23 cellular contexts compared by ENCODE assay signal in the genomic region with DNA sequence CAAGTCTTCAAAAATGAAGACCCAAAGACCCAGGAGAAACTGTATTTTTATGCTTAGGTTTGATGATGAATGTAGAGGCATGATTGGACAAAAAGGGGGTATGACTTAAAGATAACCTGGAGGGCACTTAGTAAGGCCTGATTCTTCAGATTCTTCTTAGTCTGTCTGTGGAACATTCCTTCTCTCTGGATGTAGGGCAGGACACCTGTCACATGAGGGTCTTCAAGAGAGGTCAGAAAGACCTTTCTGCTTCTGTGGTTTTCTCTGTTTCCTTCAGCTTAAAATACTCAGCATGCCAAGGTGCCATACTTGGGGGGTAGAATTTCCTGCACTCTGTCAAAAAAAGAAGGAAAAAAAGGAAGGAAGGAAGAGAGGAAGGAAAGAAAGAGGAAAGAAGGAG.
"Had no signal": no experiment of that assay in that cellular context is flagged by ENCODE, and none has a peak within 500 bp of the region (broad histone marks: within the 10 kb centered on the region; RNA-seq: fewer than 3 reads in every experiment).

No MANE protein-coding gene starts in this region.

- H3K27ac ChIP-seq: hepatocyte, upper lobe of left lung had no signal

- H2AFZ ChIP-seq: hepatocyte had no signal

- H3K4me3 ChIP-seq: hepatocyte, thoracic aorta, upper lobe of left lung had no signal

- H3K4me1 ChIP-seq: upper lobe of left lung had no signal

- H3K4me2 ChIP-seq: hepatocyte had no signal

- H3K79me2 ChIP-seq: hepatocyte had no signal

- H3K36me3 ChIP-seq: thoracic aorta, upper lobe of left lung had no signal

- DNase-seq: activated CD4-positive, alpha-beta T cell treated with anti-CD3 and anti-CD28 coated beads, Interleukin-2, amount 10 ng/mL, durations not matched to agents 7 days and 5 days; activated CD8-positive, alpha-beta memory T cell treated with anti-CD3 and anti-CD28 coated beads, Interleukin-2, amount 10 ng/mL, durations not matched to agents 7 days and 5 days; activated CD8-positive, alpha-beta T cell treated with anti-CD3 and anti-CD28 coated beads for 36 hours; activated effector memory CD4-positive, alpha-beta T cell treated with anti-CD3 and anti-CD28 coated beads, Interleukin-2, amount 50 U/mL, for 16 hours; activated naive CD4-positive, alpha-beta T cell treated with anti-CD3 and anti-CD28 coated beads, Interleukin-2, amount 50 U/mL, for 16 hours; activated naive CD8-positive, alpha-beta T cell treated with anti-CD3 and anti-CD28 coated beads, Interleukin-2, amount 50 U/mL, for 24 hours; activated T-cell treated with anti-CD3 and anti-CD28 coated beads for 4 hours; effector CD4-positive, alpha-beta T cell; glutamatergic neuron; left ventricle myocardium superior; nephron progenitor cell; stimulated activated CD4-positive, alpha-beta T cell treated with anti-CD3 and anti-CD28 coated beads, Interleukin-2, amount 100 ng/mL, for 48 hours; stimulated activated CD8-positive, alpha-beta memory T cell treated with anti-CD3 and anti-CD28 coated beads, Interleukin-4, amount 100 ng/mL, for 48 hours; stimulated activated naive CD4-positive, alpha-beta T cell; T1000; upper lobe of left lung had no signal

- H3K27me3 ChIP-seq: hepatocyte, upper lobe of left lung had no signal

- H3K36me3 Mint-ChIP-seq: activated CD8-positive, alpha-beta memory T cell treated with anti-CD3 and anti-CD28 coated beads, Interleukin-2, amount 10 ng/mL, durations not matched to agents 7 days and 5 days had no signal

- H3K27me3 Mint-ChIP-seq: activated CD4-positive, alpha-beta T cell treated with anti-CD3 and anti-CD28 coated beads, Interleukin-2, amount 10 ng/mL, durations not matched to agents 7 days and 5 days; activated CD8-positive, alpha-beta memory T cell treated with anti-CD3 and anti-CD28 coated beads, Interleukin-2, amount 10 ng/mL, durations not matched to agents 7 days and 5 days had no signal

- H3K9me3 Mint-ChIP-seq: activated CD4-positive, alpha-beta T cell treated with anti-CD3 and anti-CD28 coated beads, Interleukin-2, amount 10 ng/mL, durations not matched to agents 7 days and 5 days; activated CD8-positive, alpha-beta T cell treated with anti-CD3 and anti-CD28 coated beads for 36 hours; activated naive CD8-positive, alpha-beta T cell treated with anti-CD3 and anti-CD28 coated beads, Interleukin-2, amount 50 U/mL, for 24 hours; brain; dendritic cell treated with granulocyte-macrophage colony-stimulating factor and Interleukin-4, amounts not matched to agents 40 ng/mL and 50 ng/mL, for 4 days; nephron progenitor cell; T-helper 1 cell treated with Interleukin-12 subunit alpha and Interleukin-12 subunit beta and Interleukin-4 antibody, amounts not matched to agents 30 μg/mL and 1 μg/mL, for 36 hours had no signal

- H3K9me3 ChIP-seq: thoracic aorta, upper lobe of left lung had no signal

- FAIRE-seq: frontal cortex had no signal

- H3K4me3 Mint-ChIP-seq: activated CD4-positive, alpha-beta T cell treated with anti-CD3 and anti-CD28 coated beads, Interleukin-2, amount 10 ng/mL, durations not matched to agents 7 days and 5 days; activated CD8-positive, alpha-beta memory T cell treated with anti-CD3 and anti-CD28 coated beads, Interleukin-2, amount 10 ng/mL, durations not matched to agents 7 days and 5 days; activated CD8-positive, alpha-beta T cell treated with anti-CD3 and anti-CD28 coated beads for 36 hours; activated naive CD8-positive, alpha-beta T cell treated with anti-CD3 and anti-CD28 coated beads, Interleukin-2, amount 50 U/mL, for 24 hours; brain; dendritic cell treated with granulocyte-macrophage colony-stimulating factor and Interleukin-4, amounts not matched to agents 40 ng/mL and 50 ng/mL, for 4 days; nephron progenitor cell; T-helper 1 cell treated with Interleukin-12 subunit alpha and Interleukin-12 subunit beta and Interleukin-4 antibody, amounts not matched to agents 30 μg/mL and 1 μg/mL, for 36 hours had no signal

- H3K27ac Mint-ChIP-seq: activated CD4-positive, alpha-beta T cell treated with anti-CD3 and anti-CD28 coated beads, Interleukin-2, amount 10 ng/mL, durations not matched to agents 7 days and 5 days; activated CD8-positive, alpha-beta memory T cell treated with anti-CD3 and anti-CD28 coated beads, Interleukin-2, amount 10 ng/mL, durations not matched to agents 7 days and 5 days; activated CD8-positive, alpha-beta T cell treated with anti-CD3 and anti-CD28 coated beads for 36 hours; activated naive CD8-positive, alpha-beta T cell treated with anti-CD3 and anti-CD28 coated beads, Interleukin-2, amount 50 U/mL, for 24 hours; dendritic cell treated with granulocyte-macrophage colony-stimulating factor and Interleukin-4, amounts not matched to agents 40 ng/mL and 50 ng/mL, for 4 days; nephron progenitor cell; T-helper 1 cell treated with Interleukin-12 subunit alpha and Interleukin-12 subunit beta and Interleukin-4 antibody, amounts not matched to agents 30 μg/mL and 1 μg/mL, for 36 hours had no signal

- H3K4me1 Mint-ChIP-seq: activated CD4-positive, alpha-beta T cell treated with anti-CD3 and anti-CD28 coated beads, Interleukin-2, amount 10 ng/mL, durations not matched to agents 7 days and 5 days; activated CD8-positive, alpha-beta memory T cell treated with anti-CD3 and anti-CD28 coated beads, Interleukin-2, amount 10 ng/mL, durations not matched to agents 7 days and 5 days; activated naive CD8-positive, alpha-beta T cell treated with anti-CD3 and anti-CD28 coated beads, Interleukin-2, amount 50 U/mL, for 24 hours; nephron progenitor cell had no signal

- ATAC-seq: activated CD8-positive, alpha-beta memory T cell treated with anti-CD3 and anti-CD28 coated beads, Interleukin-2, amount 10 ng/mL, durations not matched to agents 7 days and 5 days; activated CD8-positive, alpha-beta T cell treated with anti-CD3 and anti-CD28 coated beads for 36 hours; activated naive CD8-positive, alpha-beta T cell treated with anti-CD3 and anti-CD28 coated beads, Interleukin-2, amount 50 U/mL, for 24 hours; left ventricle myocardium superior; sciatic nerve had no signal
